21 cellular contexts compared by ENCODE assay signal in the genomic region with DNA sequence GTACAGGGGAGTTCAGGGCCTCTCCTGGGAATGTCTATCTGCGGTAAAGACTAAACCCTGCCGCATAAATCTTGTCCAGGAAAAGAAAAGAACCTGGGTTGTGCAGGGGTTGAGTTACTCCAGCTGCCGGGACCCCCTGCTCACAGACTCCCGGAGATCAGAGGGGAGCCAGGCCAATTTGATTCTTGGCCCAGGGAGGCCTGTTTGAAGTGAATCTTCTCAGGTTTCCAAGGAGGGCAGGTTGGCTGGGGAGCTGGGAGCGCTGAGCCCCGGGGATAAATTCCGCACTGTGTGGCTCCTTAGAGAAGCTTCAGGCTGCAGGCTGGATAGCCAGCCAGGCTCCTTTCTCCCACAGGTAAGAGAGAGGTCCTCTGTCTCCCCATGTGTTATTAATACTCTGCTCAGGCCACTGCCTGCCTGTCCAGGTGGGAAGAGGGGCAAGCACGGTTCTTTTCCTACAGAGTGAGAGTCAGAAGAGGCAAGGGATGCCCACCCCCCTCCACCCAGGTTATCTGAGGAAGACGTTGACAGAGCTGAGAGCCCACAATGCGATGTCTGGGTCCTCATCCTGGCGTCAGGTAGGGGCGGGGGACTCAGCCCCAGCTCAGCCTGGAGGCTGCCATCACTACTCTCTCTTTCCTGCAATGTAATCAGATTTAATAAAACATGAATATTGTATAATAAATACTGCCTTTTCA.
"Had no signal": no experiment of that assay in that cellular context is flagged by ENCODE, and none has a peak within 500 bp of the region (broad histone marks: within the 10 kb centered on the region; RNA-seq: fewer than 3 reads in every experiment).

No MANE protein-coding gene starts in this region.

- H3K4me1 ChIP-seq: ascending aorta, breast epithelium, prostate gland had no signal

- H3K36me3 ChIP-seq: ascending aorta, breast epithelium, gastroesophageal sphincter, heart right ventricle, lower lobe of right lung, prostate gland, thoracic aorta, upper lobe of right lung had no signal

- H3K9me3 ChIP-seq: ascending aorta, breast epithelium, gastroesophageal sphincter, heart right ventricle, lower lobe of right lung, prostate gland, thoracic aorta, upper lobe of right lung had no signal

- DNase-seq: activated CD4-positive, alpha-beta T cell treated with anti-CD3 and anti-CD28 coated beads, Interleukin-2, amount 10 ng/mL, durations not matched to agents 24 days and 14 days; activated CD8-positive, alpha-beta T cell treated with anti-CD3 and anti-CD28 coated beads for 36 hours; activated effector memory CD4-positive, alpha-beta T cell treated with Interleukin-2 at 50 U/mL for 16 hours; activated naive CD4-positive, alpha-beta T cell treated with anti-CD3 and anti-CD28 coated beads, Interleukin-2, amount 10 ng/mL, durations not matched to agents 7 days and 5 days; activated T-cell treated with anti-CD3 and anti-CD28 coated beads, Interleukin-2, amount 50 U/mL, for 4 hours; cerebellar nuclear complex; effector CD4-positive, alpha-beta T cell; heart right ventricle; left colon; lower lobe of right lung; midbrain; right cardiac atrium; stimulated activated CD4-positive, alpha-beta T cell treated with anti-CD3 and anti-CD28 coated beads, Interleukin-4, amount 100 ng/mL, for 1 hour; SW 1271; upper lobe of right lung had no signal

- H3K27me3 ChIP-seq: ascending aorta, breast epithelium, gastroesophageal sphincter, heart right ventricle, upper lobe of right lung had no signal

- H3K4me3 ChIP-seq: ascending aorta, breast epithelium, gastroesophageal sphincter, heart right ventricle, lower lobe of right lung, prostate gland, skin epidermis, thoracic aorta, upper lobe of right lung had no signal

- H3K27ac ChIP-seq: ascending aorta, breast epithelium, gastroesophageal sphincter, heart right ventricle, lower lobe of right lung, prostate gland, skin epidermis, thoracic aorta, upper lobe of right lung had no signal
